In genomic region chrX:123392921-123393320, GRCh38 we compare ENCODE assay signal across 39 cellular contexts.
"Had no signal": no experiment of that assay in that cellular context is flagged by ENCODE, and none has a peak within 500 bp of the region (broad histone marks: within the 10 kb centered on the region; RNA-seq: fewer than 3 reads in every experiment).

No MANE protein-coding gene starts in this region.

- ATAC-seq: activated naive CD4-positive, alpha-beta T cell treated with anti-CD3 and anti-CD28 coated beads, Interleukin-2, amount 50 U/mL, for 72 hours; activated naive CD8-positive, alpha-beta T cell treated with anti-CD3 and anti-CD28 coated beads, Interleukin-2, amount 50 U/mL, for 24 hours; activated T-cell treated with anti-CD3 and anti-CD28 coated beads, Interleukin-2, amount 50 U/mL, for 4 hours; activated T-cell treated with anti-CD3 and anti-CD28 coated beads, Interleukin-2, amount 50 U/mL, for 72 hours; activated T-helper 17 cell treated with anti-CD3 and anti-CD28 coated beads, Interleukin-2, amount 50 U/mL, for 72 hours; body of pancreas had no signal

- H3K27ac Mint-ChIP-seq: activated naive CD4-positive, alpha-beta T cell treated with anti-CD3 and anti-CD28 coated beads for 36 hours; activated naive CD4-positive, alpha-beta T cell treated with anti-CD3 and anti-CD28 coated beads, Interleukin-2, amount 10 ng/mL, durations not matched to agents 7 days and 5 days; activated naive CD4-positive, alpha-beta T cell treated with anti-CD3 and anti-CD28 coated beads, Interleukin-2, amount 50 U/mL, for 24 hours; activated naive CD4-positive, alpha-beta T cell treated with anti-CD3 and anti-CD28 coated beads, Interleukin-2, amount 50 U/mL, for 72 hours; activated naive CD8-positive, alpha-beta T cell; activated naive CD8-positive, alpha-beta T cell treated with anti-CD3 and anti-CD28 coated beads for 36 hours; activated naive CD8-positive, alpha-beta T cell treated with anti-CD3 and anti-CD28 coated beads, Interleukin-2, amount 10 ng/mL, durations not matched to agents 7 days and 5 days; activated naive CD8-positive, alpha-beta T cell treated with anti-CD3 and anti-CD28 coated beads, Interleukin-2, amount 50 U/mL, for 24 hours; activated T-cell treated with anti-CD3 and anti-CD28 coated beads, Interleukin-2, amount 50 U/mL, for 24 hours; activated T-cell treated with anti-CD3 and anti-CD28 coated beads, Interleukin-2, amount 50 U/mL, for 72 hours; activated T-helper 1 cell treated with anti-CD3 and anti-CD28 coated beads, Interleukin-12 subunit alpha, Interleukin-12 subunit beta, Interleukin-2, Interleukin-4 antibody, amounts not matched to agents 30 ng/mL and 10 ng/mL and 1 ng/mL, durations not matched to agents 14 hours and 24 hours and 36 hours; activated T-helper 17 cell treated with anti-CD3 and anti-CD28 coated beads, Interleukin-2, amount 50 U/mL, for 72 hours; activated T-helper 2 cell treated with anti-CD3 and anti-CD28 coated beads, Interferon-gamma antibody, Interleukin-2, Interleukin-4, amounts not matched to agents 10 μg/mL and 5 μg/mL and 100 μg/mL, durations not matched to agents 14 hours and 24 hours and 36 hours; brain had no signal

- H3K4me3 ChIP-seq: adrenal gland, ascending aorta, body of pancreas, breast epithelium, cardiac muscle cell had no signal

- H3K4me1 ChIP-seq: adrenal gland, ascending aorta, body of pancreas, breast epithelium had no signal

- H3K27me3 Mint-ChIP-seq: activated naive CD4-positive, alpha-beta T cell treated with anti-CD3 and anti-CD28 coated beads, Interleukin-2, amount 10 ng/mL, durations not matched to agents 7 days and 5 days; activated naive CD8-positive, alpha-beta T cell treated with anti-CD3 and anti-CD28 coated beads for 36 hours; activated naive CD8-positive, alpha-beta T cell treated with anti-CD3 and anti-CD28 coated beads, Interleukin-2, amount 10 ng/mL, durations not matched to agents 7 days and 5 days; activated naive CD8-positive, alpha-beta T cell treated with anti-CD3 and anti-CD28 coated beads, Interleukin-2, amount 50 U/mL, for 24 hours; activated T-helper 17 cell treated with anti-CD3 and anti-CD28 coated beads, Interleukin-2, amount 50 U/mL, for 72 hours; brain; central memory CD8-positive, alpha-beta T cell had no signal

- H3K9me3 Mint-ChIP-seq: activated naive CD8-positive, alpha-beta T cell treated with anti-CD3 and anti-CD28 coated beads, Interleukin-2, amount 10 ng/mL, durations not matched to agents 7 days and 5 days; activated T-helper 1 cell treated with anti-CD3 and anti-CD28 coated beads, Interleukin-12 subunit alpha, Interleukin-12 subunit beta, Interleukin-2, Interleukin-4 antibody, amounts not matched to agents 30 ng/mL and 10 ng/mL and 1 ng/mL, durations not matched to agents 14 hours and 24 hours and 36 hours had no signal

- H3K36me3 ChIP-seq: adrenal gland, ascending aorta, brain microvascular endothelial cell, breast epithelium, cardiac muscle cell had no signal

- H3K9me3 ChIP-seq: body of pancreas had no signal

- FAIRE-seq: bronchial epithelial cell had no signal

- H3K4me1 Mint-ChIP-seq: activated naive CD4-positive, alpha-beta T cell treated with anti-CD3 and anti-CD28 coated beads, Interleukin-2, amount 10 ng/mL, durations not matched to agents 7 days and 5 days; activated naive CD4-positive, alpha-beta T cell treated with anti-CD3 and anti-CD28 coated beads, Interleukin-2, amount 50 U/mL, for 24 hours; activated naive CD8-positive, alpha-beta T cell treated with anti-CD3 and anti-CD28 coated beads for 36 hours; activated naive CD8-positive, alpha-beta T cell treated with anti-CD3 and anti-CD28 coated beads, Interleukin-2, amount 10 ng/mL, durations not matched to agents 7 days and 5 days; activated naive CD8-positive, alpha-beta T cell treated with anti-CD3 and anti-CD28 coated beads, Interleukin-2, amount 50 U/mL, for 24 hours; activated T-helper 17 cell treated with anti-CD3 and anti-CD28 coated beads, Interleukin-2, amount 50 U/mL, for 72 hours; brain; central memory CD8-positive, alpha-beta T cell had no signal

- H3K27me3 ChIP-seq: adrenal gland, ascending aorta, body of pancreas, brain microvascular endothelial cell, breast epithelium, cardiac muscle cell had no signal

- H3K27ac ChIP-seq: adrenal gland, ascending aorta, body of pancreas, brain microvascular endothelial cell, breast epithelium, cardiac muscle cell had no signal

- DNase-seq: activated effector memory CD4-positive, alpha-beta T cell treated with anti-CD3 and anti-CD28 coated beads, Interleukin-2, amount 50 U/mL, for 16 hours; activated effector memory CD4-positive, alpha-beta T cell treated with Interleukin-2 at 50 U/mL for 16 hours; activated gamma-delta T cell; activated gamma-delta T cell treated with Interleukin-2 at 50 U/mL for 16 hours; activated naive CD4-positive, alpha-beta T cell; activated naive CD4-positive, alpha-beta T cell treated with anti-CD3 and anti-CD28 coated beads for 36 hours; activated naive CD4-positive, alpha-beta T cell treated with anti-CD3 and anti-CD28 coated beads, Interleukin-2, amount 10 ng/mL, durations not matched to agents 7 days and 5 days; activated naive CD4-positive, alpha-beta T cell treated with anti-CD3 and anti-CD28 coated beads, Interleukin-2, amount 50 U/mL, for 16 hours; activated naive CD4-positive, alpha-beta T cell treated with Interleukin-2 at 50 U/mL for 16 hours; activated naive CD8-positive, alpha-beta T cell treated with anti-CD3 and anti-CD28 coated beads for 36 hours; activated naive CD8-positive, alpha-beta T cell treated with anti-CD3 and anti-CD28 coated beads, Interleukin-2, amount 10 ng/mL, durations not matched to agents 7 days and 5 days; activated naive CD8-positive, alpha-beta T cell treated with anti-CD3 and anti-CD28 coated beads, Interleukin-2, amount 50 U/mL, for 24 hours; activated T-cell treated with anti-CD3 and anti-CD28 coated beads, Interleukin-2, amount 50 U/mL, for 1 hour; activated T-cell treated with anti-CD3 and anti-CD28 coated beads, Interleukin-2, amount 50 U/mL, for 24 hours; activated T-cell treated with anti-CD3 and anti-CD28 coated beads, Interleukin-2, amount 50 U/mL, for 4 hours; activated T-cell treated with anti-CD3 and anti-CD28 coated beads, Interleukin-2, amount 50 U/mL, for 48 hours; activated T-cell treated with anti-CD3 and anti-CD28 coated beads, Interleukin-2, amount 50 U/mL, for 72 hours; adrenal gland; amniotic stem cell; amygdala; anterior cingulate cortex; aorta; body of pancreas; brain microvascular endothelial cell; caudate nucleus; central memory CD4-positive, alpha-beta T cell; cerebellar nuclear complex had no signal

- H3K4me3 Mint-ChIP-seq: activated naive CD4-positive, alpha-beta T cell treated with anti-CD3 and anti-CD28 coated beads for 36 hours; activated naive CD4-positive, alpha-beta T cell treated with anti-CD3 and anti-CD28 coated beads, Interleukin-2, amount 10 ng/mL, durations not matched to agents 7 days and 5 days; activated naive CD4-positive, alpha-beta T cell treated with anti-CD3 and anti-CD28 coated beads, Interleukin-2, amount 50 U/mL, for 24 hours; activated naive CD8-positive, alpha-beta T cell; activated naive CD8-positive, alpha-beta T cell treated with anti-CD3 and anti-CD28 coated beads for 36 hours; activated naive CD8-positive, alpha-beta T cell treated with anti-CD3 and anti-CD28 coated beads, Interleukin-2, amount 10 ng/mL, durations not matched to agents 7 days and 5 days; activated naive CD8-positive, alpha-beta T cell treated with anti-CD3 and anti-CD28 coated beads, Interleukin-2, amount 50 U/mL, for 24 hours; activated T-cell treated with anti-CD3 and anti-CD28 coated beads, Interleukin-2, amount 50 U/mL, for 24 hours; activated T-cell treated with anti-CD3 and anti-CD28 coated beads, Interleukin-2, amount 50 U/mL, for 4 hours; activated T-cell treated with anti-CD3 and anti-CD28 coated beads, Interleukin-2, amount 50 U/mL, for 72 hours; activated T-helper 1 cell treated with anti-CD3 and anti-CD28 coated beads, Interleukin-12 subunit alpha, Interleukin-12 subunit beta, Interleukin-2, Interleukin-4 antibody, amounts not matched to agents 30 ng/mL and 10 ng/mL and 1 ng/mL, durations not matched to agents 14 hours and 24 hours and 36 hours; activated T-helper 17 cell treated with anti-CD3 and anti-CD28 coated beads, Interleukin-2, amount 50 U/mL, for 72 hours; brain; central memory CD8-positive, alpha-beta T cell had no signal

- H3K36me3 Mint-ChIP-seq: activated naive CD4-positive, alpha-beta T cell treated with anti-CD3 and anti-CD28 coated beads, Interleukin-2, amount 10 ng/mL, durations not matched to agents 7 days and 5 days; activated naive CD4-positive, alpha-beta T cell treated with anti-CD3 and anti-CD28 coated beads, Interleukin-2, amount 50 U/mL, for 72 hours; activated naive CD8-positive, alpha-beta T cell; activated naive CD8-positive, alpha-beta T cell treated with anti-CD3 and anti-CD28 coated beads, Interleukin-2, amount 10 ng/mL, durations not matched to agents 7 days and 5 days had no signal
